8 cellular contexts compared by ENCODE assay signal in the genomic region with DNA sequence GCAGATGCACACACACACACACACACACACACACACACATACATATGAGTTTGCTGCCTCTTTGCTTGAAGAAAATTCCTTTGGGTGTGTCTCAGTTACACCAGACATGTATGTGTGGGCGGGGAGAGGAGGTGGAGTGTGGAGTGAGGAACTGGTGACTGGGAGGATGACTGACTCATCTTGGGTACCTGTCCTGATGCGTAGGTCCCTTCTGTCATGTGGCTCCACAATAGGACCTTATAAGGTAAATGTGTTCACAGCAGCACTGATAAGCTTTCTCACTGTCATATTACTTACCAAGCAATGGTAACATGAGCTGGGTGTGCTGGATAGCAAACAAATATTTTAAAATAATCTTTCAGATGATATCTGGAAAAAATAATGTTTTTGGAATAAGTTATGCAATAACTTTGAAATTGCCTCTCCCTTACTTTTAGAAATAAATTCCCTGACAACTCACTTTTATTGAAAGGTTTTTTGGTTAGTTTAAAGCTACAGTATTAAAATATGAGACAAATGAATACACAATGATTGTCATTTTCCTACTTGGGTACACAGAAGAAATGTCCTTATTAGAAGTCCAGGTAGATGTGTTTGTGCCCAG. TPM values are rescaled to one million over a fixed set of nuclear protein-coding genes. Genes with fewer than 3 reads are reported as not detected.
DNase-seq lines count a peak whose midpoint lies in the region; ATAC-seq and TF ChIP-seq lines count a peak whose summit lies in the region.

No MANE protein-coding gene starts in this region.

- DNase-seq in SIG-M5 treated with dmso at 0.1 percent for 504 hours (lab: John Stamatoyannopoulos, UW; ENCODE audit: unreplicated experiment): peak; percentile 40
- DNase-seq in SIG-M5 (lab: John Stamatoyannopoulos, UW): no peak
- DNase-seq in colonic mucosa: peak; percentile 74
- peak; percentile 42 to 49 for DNase-seq in stimulated activated CD8-positive, alpha-beta memory T cell treated with anti-CD3 and anti-CD28 coated beads, Interleukin-7, amount 100 ng/mL, for 4 hours (ENCODE audit: low read depth in 2 of 2)
- no peak for DNase-seq in upper lobe of left lung

- H3K36me3 ChIP-seq in OCI-LY3 (replicated peaks; ENCODE audit: low read depth, low read length) (no peaks in the 10 kb centered on the region), colonic mucosa (no peaks in the 10 kb centered on the region), upper lobe of left lung (no peaks in the 10 kb centered on the region)

- peaks cover 59% of the 10 kb centered on the region for H3K4me1 ChIP-seq in OCI-LY3 (ENCODE audit: low read length)
- peaks cover 19% of the 10 kb centered on the region for H3K4me1 ChIP-seq in colonic mucosa
- H3K4me1 ChIP-seq in upper lobe of left lung: no peaks in the 10 kb centered on the region

- ATAC-seq in upper lobe of left lung (ENCODE audit: low FRiP score in 2 of 2) (no peak), GM19397 (IDR thresholded peaks at IDR 0.05; ENCODE audit: unreplicated experiment) (no peak), HG02642 (IDR thresholded peaks at IDR 0.05; ENCODE audit: poor library complexity, unreplicated experiment) (no peak)

- H3K4me2 ChIP-seq in OCI-LY3 (ENCODE audit: low read length): peak overlapping the region; percentile 11; the same call in 1 of the 2 replicates

- H3K27ac ChIP-seq in OCI-LY3 (ENCODE audit: low read length) (peak overlapping the region; percentile 52), colonic mucosa (no peak overlapping the region), upper lobe of left lung (no peak overlapping the region)

- no peak overlapping the region for H3K4me3 ChIP-seq in OCI-LY3 (ENCODE audit: low read length)
- H3K4me3 ChIP-seq in colonic mucosa: no peak overlapping the region
- H3K4me3 ChIP-seq in upper lobe of left lung: no peak overlapping the region

- 82 to 96% methylated on average over 2 of the region's 2 CpGs for WGBS in upper lobe of left lung, 2 donors

- intact Hi-C loops in colonic mucosa (cut with DNase I): no loop called here

- H3K27me3 ChIP-seq in OCI-LY3 (ENCODE audit: low read depth, low read length) (no peaks in the 10 kb centered on the region), colonic mucosa (no peaks in the 10 kb centered on the region), upper lobe of left lung (no peaks in the 10 kb centered on the region)

- no peaks in the 10 kb centered on the region for H4K20me1 ChIP-seq in OCI-LY3 (ENCODE audit: insufficient read depth, low read length)

- TF ChIP-seq CTCF in OCI-LY3 (IDR thresholded peaks at IDR 0.05; ENCODE audit: low read depth, low read length) (no peak), colonic mucosa (IDR thresholded peaks at IDR 0.05) (no peak), upper lobe of left lung (IDR thresholded peaks at IDR 0.05) (no peak)

- 0 out of 2 replicates have a peak overlapping the region, but pooled peaks have one; percentile 30 for H2AFZ ChIP-seq in OCI-LY3 (ENCODE audit: low read depth, low read length)

- H3K9me3 ChIP-seq in OCI-LY3 (ENCODE audit: insufficient read depth, low read length): no peaks in the 10 kb centered on the region
- H3K9me3 ChIP-seq in colonic mucosa: no peaks in the 10 kb centered on the region
- H3K9me3 ChIP-seq in upper lobe of left lung: no peaks in the 10 kb centered on the region

- no peak for TF ChIP-seq EP300 in upper lobe of left lung (IDR thresholded peaks at IDR 0.05)

- no peak overlapping the region for H3K9ac ChIP-seq in OCI-LY3 (ENCODE audit: low read length)
- no peak overlapping the region for H3K9ac ChIP-seq in colonic mucosa (ENCODE audit: low read depth in 2 of 2, low read length in 2 of 2)

- no peak for TF ChIP-seq POLR2A in upper lobe of left lung (IDR thresholded peaks at IDR 0.05)

- H3K79me2 ChIP-seq in OCI-LY3 (ENCODE audit: low read length): no peaks in the 10 kb centered on the region

RNA-seq across cellular contexts. Expression of gene SLC9A2, which starts 45.2 kb away (rescaled TPM):
- total RNA-seq in colonic mucosa (10 to 100 TPM; 58.4 to 76.2 TPM), upper lobe of left lung (1 to 10 TPM in 1 of 6 donors, under 1 TPM in 3, not detected in 2; 0.30 to 1.1 (median 0.38) TPM)

Comparison
In these comparisons a context has a peak if more than half of its experiments do, and no peak if none do; other contexts are left out.
1. DNase-seq: peak in SIG-M5 treated with dmso at 0.1 percent for 504 hours (single experiment), colonic mucosa (single experiment) and stimulated activated CD8-positive, alpha-beta memory T cell treated with anti-CD3 and anti-CD28 coated beads, Interleukin-7, amount 100 ng/mL, for 4 hours (2 of 2); none in SIG-M5 (single experiment) and upper lobe of left lung (0 of 2).
2. RNA of gene SLC9A2, which starts 45.2 kb away (total RNA-seq): 58.4 to 76.2 TPM in colonic mucosa; 0.30 to 1.1 TPM in upper lobe of left lung; every median in the first group is over 10 times any median in the second.